Comparison of ENCODE assay signal across 20 cellular contexts in genomic region chr9:125479846-125480615, GRCh38.
DNase-seq lines count a peak whose midpoint lies in the region; ATAC-seq and TF ChIP-seq lines count a peak whose summit lies in the region.
"Had no signal": no experiment of that assay in that cellular context is flagged by ENCODE, and none has a peak within 500 bp of the region (broad histone marks: within the 10 kb centered on the region; RNA-seq: fewer than 3 reads in every experiment).

No MANE protein-coding gene starts in this region.

- CTCF ChIA-PET in activated CD4-positive, alpha-beta memory T cell treated with anti-CD3 and anti-CD28 coated beads, Interleukin-2, amount 10 ng/mL, durations not matched to agents 7 days and 5 days (lab: Charles Lee) = no interaction called here

- TF ChIP-seq CTCF in cardiac muscle cell (IDR thresholded peaks at IDR 0.05; ENCODE audit: low read depth, low read length) (no peak), esophagus muscularis mucosa (IDR thresholded peaks at IDR 0.05) (no peak)

- H3K27ac ChIP-seq in cardiac muscle cell (peak overlapping the region; percentile 67), esophagus muscularis mucosa (replicated peaks in 1 of 4) (no peak overlapping the region)
- H3K27ac ChIP-seq: SJSA1 had no signal

- H3K4me1 Mint-ChIP-seq in activated CD4-positive, alpha-beta memory T cell treated with anti-CD3 and anti-CD28 coated beads, Interleukin-2, amount 10 ng/mL, durations not matched to agents 7 days and 5 days = no peaks in the 10 kb centered on the region
- H3K4me1 Mint-ChIP-seq: CD14-positive monocyte had no signal

- DNase-seq in cardiac muscle cell (ENCODE audit: low read depth in 1 of 2, low spot score in 1 of 2) (no peak), cardiac septum (ENCODE audit: low spot score) (no peak), NCI-H345 treated with DMSO at 0.1 percent for 48 hours (lab: John Stamatoyannopoulos, UW; ENCODE audit: unreplicated experiment) (peak; percentile 63), esophagus muscularis mucosa (ENCODE audit: extremely low spot score) (peak; percentile 45), midbrain (lab: John Stamatoyannopoulos, UW) (no peak)
- no peak for DNase-seq in activated T-cell treated with anti-CD3 and anti-CD28 coated beads, Interleukin-2, amount 50 U/mL, for 1 hour
- DNase-seq in activated CD4-positive, alpha-beta memory T cell treated with anti-CD3 and anti-CD28 coated beads, Interleukin-2, amount 10 ng/mL, durations not matched to agents 7 days and 5 days = no peak
- DNase-seq: Caco-2, DND-41, GDM1, H9, Karpas-422, MM.1S, NCI-H1105 treated with DMSO at 0.1 percent for 48 hours, NCI-H524, PC-3, SW 1271 had no signal

- intact Hi-C loops in cardiac septum (cut with DNase I) = no loop called here
- intact Hi-C loops in esophagus muscularis mucosa (cut with DNase I) = loop anchor here (5.0 to 10.0 kb wide), 2 partner anchors 72 to 225 kb away; partner anchors contain the start of gene MAPKAP1

- H3K36me3 Mint-ChIP-seq in activated CD4-positive, alpha-beta memory T cell treated with anti-CD3 and anti-CD28 coated beads, Interleukin-2, amount 10 ng/mL, durations not matched to agents 7 days and 5 days (ENCODE audit: low read depth) = peaks cover 8% of the 10 kb centered on the region

- POLR2A ChIA-PET in activated CD4-positive, alpha-beta memory T cell treated with anti-CD3 and anti-CD28 coated beads, Interleukin-2, amount 10 ng/mL, durations not matched to agents 7 days and 5 days (lab: Charles Lee) = no interaction called here

- H3K27ac Mint-ChIP-seq in activated CD4-positive, alpha-beta memory T cell treated with anti-CD3 and anti-CD28 coated beads, Interleukin-2, amount 10 ng/mL, durations not matched to agents 7 days and 5 days = no peak overlapping the region

- no peak for ATAC-seq in HG03280 (IDR thresholded peaks at IDR 0.05; ENCODE audit: unreplicated experiment)
- ATAC-seq: PC-3 had no signal

- H3K4me3 Mint-ChIP-seq in activated CD4-positive, alpha-beta memory T cell treated with anti-CD3 and anti-CD28 coated beads, Interleukin-2, amount 10 ng/mL, durations not matched to agents 7 days and 5 days = no peak overlapping the region
- H3K4me3 Mint-ChIP-seq: CD14-positive monocyte, H9 had no signal

- 91% methylated on average over 7 of the region's 7 CpGs for WGBS in esophagus muscularis mucosa

- TF ChIP-seq POLR2A in esophagus muscularis mucosa (IDR thresholded peaks at IDR 0.05; ENCODE audit: low read depth) = no peak

- H3K27me3 ChIP-seq in cardiac muscle cell = no peaks in the 10 kb centered on the region
- no peaks in the 10 kb centered on the region for H3K27me3 ChIP-seq in esophagus muscularis mucosa
- H3K27me3 ChIP-seq: SJSA1 had no signal

- no peaks in the 10 kb centered on the region for H3K9me3 Mint-ChIP-seq in activated CD4-positive, alpha-beta memory T cell treated with anti-CD3 and anti-CD28 coated beads, Interleukin-2, amount 10 ng/mL, durations not matched to agents 7 days and 5 days
- H3K9me3 Mint-ChIP-seq: CD14-positive monocyte, H9 had no signal

- peaks cover 63% of the 10 kb centered on the region for H3K4me1 ChIP-seq in cardiac muscle cell (ENCODE audit: low read depth)
- peaks cover 13 to 25% (median 19%) of the 10 kb centered on the region in 4 donors for H3K4me1 ChIP-seq in esophagus muscularis mucosa

- H3K9me3 ChIP-seq in cardiac muscle cell (ENCODE audit: low read depth) (no peaks in the 10 kb centered on the region), esophagus muscularis mucosa (no peaks in the 10 kb centered on the region)
- H3K9me3 ChIP-seq: Caco-2, SJSA1 had no signal

- TF ChIP-seq EP300 in esophagus muscularis mucosa (IDR thresholded peaks at IDR 0.05) = no peak

- no peaks in the 10 kb centered on the region for H3K27me3 Mint-ChIP-seq in activated CD4-positive, alpha-beta memory T cell treated with anti-CD3 and anti-CD28 coated beads, Interleukin-2, amount 10 ng/mL, durations not matched to agents 7 days and 5 days

- H3K36me3 ChIP-seq in cardiac muscle cell (no peaks in the 10 kb centered on the region), esophagus muscularis mucosa (peaks cover 0 to 40% (median 9%) of the 10 kb centered on the region in 4 donors)
- H3K36me3 ChIP-seq: SJSA1 had no signal

- no peak overlapping the region for H3K4me3 ChIP-seq in cardiac muscle cell
- H3K4me3 ChIP-seq in esophagus muscularis mucosa = no peak overlapping the region
- H3K4me3 ChIP-seq: SJSA1 had no signal

Comparison
In these comparisons a context has a peak if more than half of its experiments do, and no peak if none do; other contexts are left out.
1. DNase-seq: peak in NCI-H345 treated with DMSO at 0.1 percent for 48 hours (single experiment) and esophagus muscularis mucosa (single experiment); none in cardiac muscle cell (0 of 2), cardiac septum (single experiment), activated T-cell treated with anti-CD3 and anti-CD28 coated beads, Interleukin-2, amount 50 U/mL, for 1 hour (single experiment), activated CD4-positive, alpha-beta memory T cell treated with anti-CD3 and anti-CD28 coated beads, Interleukin-2, amount 10 ng/mL, durations not matched to agents 7 days and 5 days (single experiment) and midbrain (single experiment).